Comparison of ENCODE assay signal across 14 cellular contexts in the genomic region with DNA sequence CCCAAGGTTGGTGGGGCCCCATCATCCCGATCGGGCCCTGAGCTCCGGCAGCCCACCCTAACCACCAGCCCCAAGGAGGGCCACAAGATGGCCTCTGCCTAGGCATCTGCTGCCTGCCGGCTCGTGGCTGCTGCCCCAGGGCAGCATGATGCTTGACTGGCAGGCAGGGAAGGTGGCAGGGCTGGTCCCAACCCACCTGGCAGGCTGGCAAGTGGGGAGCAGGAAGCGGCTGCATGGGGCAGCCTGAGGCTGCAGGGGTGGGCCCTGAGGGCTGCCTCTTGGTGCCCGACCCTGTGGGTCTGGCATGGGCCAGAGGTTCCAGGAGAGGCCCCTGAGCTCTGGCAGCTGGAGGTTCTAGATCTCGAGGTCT. TPM values are rescaled to one million over a fixed set of nuclear protein-coding genes. Genes with fewer than 3 reads are reported as not detected.
DNase-seq lines count a peak whose midpoint lies in the region; ATAC-seq and TF ChIP-seq lines count a peak whose summit lies in the region.
"Had no signal": no experiment of that assay in that cellular context is flagged by ENCODE, and none has a peak within 500 bp of the region (broad histone marks: within the 10 kb centered on the region; RNA-seq: fewer than 3 reads in every experiment).

No MANE protein-coding gene starts in this region.

- no peaks in the 10 kb centered on the region for H3K27me3 ChIP-seq in NT2/D1 (ENCODE audit: insufficient read depth, insufficient read length)
- H3K27me3 ChIP-seq in endodermal cell (ENCODE audit: control insufficient read depth, insufficient read depth, low read length, poor library complexity, severe bottlenecking), result no peaks in the 10 kb centered on the region
- H3K27me3 ChIP-seq in mucosa of stomach (ENCODE audit: control insufficient read depth, insufficient read depth, low read length), result no peaks in the 10 kb centered on the region
- H3K27me3 ChIP-seq in testis, result no peaks in the 10 kb centered on the region

- ATAC-seq in HG03139 (IDR thresholded peaks at IDR 0.05; ENCODE audit: unreplicated experiment) (no peak), HG03097 (IDR thresholded peaks at IDR 0.05; ENCODE audit: low FRiP score, unreplicated experiment) (no peak), GM18520 (IDR thresholded peaks at IDR 0.05; ENCODE audit: unreplicated experiment) (no peak)
- ATAC-seq: activated T-cell treated with anti-CD3 and anti-CD28 coated beads, Interleukin-2, amount 50 U/mL, for 4 hours had no signal

- H3K36me3 ChIP-seq in NT2/D1 (ENCODE audit: insufficient read depth, insufficient read length, low read length) (peaks cover 61% of the 10 kb centered on the region), endodermal cell (ENCODE audit: control insufficient read depth, insufficient read depth, low read length) (peaks cover 3% of the 10 kb centered on the region), mucosa of stomach (ENCODE audit: control insufficient read depth, insufficient read depth, low read length) (peaks cover 4% of the 10 kb centered on the region), testis (ENCODE audit: low read depth, missing control alignments) (no peaks in the 10 kb centered on the region)

- H3K36me3 Mint-ChIP-seq in endodermal cell (ENCODE audit: low read depth), result no peaks in the 10 kb centered on the region
- H3K36me3 Mint-ChIP-seq: brain had no signal

- H3K9me3 Mint-ChIP-seq in endodermal cell, result no peaks in the 10 kb centered on the region
- H3K9me3 Mint-ChIP-seq: activated T-cell treated with anti-CD3 and anti-CD28 coated beads, Interleukin-2, amount 50 U/mL, for 4 hours; brain had no signal

- H3K4me3 Mint-ChIP-seq in endodermal cell, result no peak overlapping the region
- H3K4me3 Mint-ChIP-seq: activated T-cell treated with anti-CD3 and anti-CD28 coated beads, Interleukin-2, amount 50 U/mL, for 4 hours; brain had no signal

- no peak overlapping the region for H3K27ac Mint-ChIP-seq in endodermal cell

- H3K4me1 ChIP-seq in NT2/D1 (ENCODE audit: insufficient read depth, insufficient read length), result peaks cover 27% of the 10 kb centered on the region
- peaks cover 2% of the 10 kb centered on the region for H3K4me1 ChIP-seq in endodermal cell (ENCODE audit: control insufficient read depth, insufficient read depth, low read length)
- peaks cover 44% of the 10 kb centered on the region for H3K4me1 ChIP-seq in mucosa of stomach (ENCODE audit: control insufficient read depth, insufficient read depth, low read length)
- peaks cover 70% of the 10 kb centered on the region for H3K4me1 ChIP-seq in testis

- H3K9ac ChIP-seq in NT2/D1 (ENCODE audit: insufficient read length, low read depth) (peak overlapping the region; percentile 61), endodermal cell (ENCODE audit: extremely low read depth, low read length, poor library complexity, severe bottlenecking) (no peak overlapping the region), mucosa of stomach (ENCODE audit: low read length) (peak overlapping the region; percentile 55)

- H3K27ac ChIP-seq in endodermal cell (ENCODE audit: low read depth, low read length) (no peak overlapping the region), testis (peak overlapping the region; percentile 91 to 93)

- DNase-seq in NT2/D1 (ENCODE audit: low read depth, low spot score), result no peak
- DNase-seq in endodermal cell, result peak; percentile 43
- DNase-seq in testis, result no peak
- DNase-seq in amniotic stem cell (lab: John Stamatoyannopoulos, UW), result no peak
- DNase-seq: activated T-cell treated with anti-CD3 and anti-CD28 coated beads, Interleukin-2, amount 50 U/mL, for 4 hours; COR-L47; Karpas-422; kidney glomerular epithelial cell; NCI-H2171 had no signal

- H3K4me3 ChIP-seq in NT2/D1 (ENCODE audit: insufficient read length, low read depth), result no peak overlapping the region
- H3K4me3 ChIP-seq in endodermal cell (ENCODE audit: low read length), result no peak overlapping the region
- H3K4me3 ChIP-seq in mucosa of stomach (ENCODE audit: low read length), result no peak overlapping the region
- H3K4me3 ChIP-seq in testis, result no peak overlapping the region

- H3K4me1 Mint-ChIP-seq in endodermal cell, result no peaks in the 10 kb centered on the region

- no peaks in the 10 kb centered on the region for H3K9me3 ChIP-seq in NT2/D1 (ENCODE audit: insufficient read depth, low read length)
- no peaks in the 10 kb centered on the region for H3K9me3 ChIP-seq in endodermal cell (ENCODE audit: control insufficient read depth, low read length)
- H3K9me3 ChIP-seq in mucosa of stomach (ENCODE audit: control insufficient read depth, low read length), result no peaks in the 10 kb centered on the region
- no peaks in the 10 kb centered on the region for H3K9me3 ChIP-seq in testis

- TF ChIP-seq POLR2A in testis (IDR thresholded peaks at IDR 0.05), result no peak

- H3K27me3 Mint-ChIP-seq in endodermal cell (ENCODE audit: insufficient read depth), result no peaks in the 10 kb centered on the region
- H3K27me3 Mint-ChIP-seq: brain had no signal

- TF ChIP-seq CTCF in endodermal cell (conservative IDR thresholded peaks at IDR 0.05) (no peak), testis (IDR thresholded peaks at IDR 0.05) (no peak)

- 90 to 92% methylated on average over 5 to 8 of the region's 8 CpGs for WGBS in endodermal cell (ENCODE audit: insufficient coverage in 1 of 2, insufficient read length in 1 of 2), 2 experiments
- 70 to 78% methylated on average over 5 to 8 of the region's 8 CpGs for WGBS in testis, 2 donors

- intact Hi-C loops in testis (cut with DNase I; ENCODE audit: low total_unique reads), result no loop called here

RNA-seq across cellular contexts. Expression of a gene that starts 0.8 kb away (rescaled TPM):
- under 1 TPM; 0.53 to 0.60 TPM for total RNA-seq in endodermal cell
- 0.71 TPM for polyA plus RNA-seq in endodermal cell (2013, experiment 1 of 2)
- polyA plus RNA-seq in endodermal cell (2013, experiment 2 of 2), result 0.37 TPM
- total RNA-seq in testis, result 1 to 10 TPM; 2.0 to 4.2 TPM
- polyA plus RNA-seq in testis (ENCODE audit: insufficient read depth, low read depth, low replicate concordance), result 2.6 TPM

RNA-seq across cellular contexts. Expression of a gene that starts 8.9 kb away (rescaled TPM):
- total RNA-seq in endodermal cell (100 to 1,000 TPM; 110 to 112 TPM), testis (100 to 1,000 TPM; 298 to 343 TPM)
- 121 TPM for polyA plus RNA-seq in endodermal cell (2013, experiment 1 of 2)
- polyA plus RNA-seq in endodermal cell (2013, experiment 2 of 2), result 115 TPM
- 236 TPM for polyA plus RNA-seq in testis (ENCODE audit: insufficient read depth, low read depth, low replicate concordance)

RNA-seq across cellular contexts. Expression of a gene that starts 16.6 kb away (rescaled TPM):
- total RNA-seq in endodermal cell (1 to 10 TPM; 6.8 to 7.7 TPM), testis (10 to 100 TPM; 16.0 to 23.2 TPM)
- 3.3 TPM for polyA plus RNA-seq in endodermal cell (2013, experiment 1 of 2)
- polyA plus RNA-seq in endodermal cell (2013, experiment 2 of 2), result 4.1 TPM
- 21.0 TPM for polyA plus RNA-seq in testis (ENCODE audit: insufficient read depth, low read depth, low replicate concordance)

RNA-seq across cellular contexts. Expression of a gene that starts 39.9 kb away (rescaled TPM):
- total RNA-seq in endodermal cell, result 10 to 100 TPM; 57.6 to 66.7 TPM
- polyA plus RNA-seq in endodermal cell (2013, experiment 1 of 2), result 72.3 TPM
- 52.9 TPM for polyA plus RNA-seq in endodermal cell (2013, experiment 2 of 2)
- 100 to 1,000 TPM; 102 to 121 TPM for total RNA-seq in testis
- 63.1 TPM for polyA plus RNA-seq in testis (ENCODE audit: insufficient read depth, low read depth, low replicate concordance)

RNA-seq across cellular contexts. Expression of a gene that starts 45.8 kb away (rescaled TPM):
- total RNA-seq in endodermal cell (10 to 100 TPM; 31.6 to 34.0 TPM), testis (10 to 100 TPM; 19.4 to 25.0 TPM)
- 27.6 TPM for polyA plus RNA-seq in endodermal cell (2013, experiment 1 of 2)
- polyA plus RNA-seq in endodermal cell (2013, experiment 2 of 2), result 24.7 TPM
- 11.3 TPM for polyA plus RNA-seq in testis (ENCODE audit: insufficient read depth, low read depth, low replicate concordance)
